9 cellular contexts compared by ENCODE assay signal in the genomic region with DNA sequence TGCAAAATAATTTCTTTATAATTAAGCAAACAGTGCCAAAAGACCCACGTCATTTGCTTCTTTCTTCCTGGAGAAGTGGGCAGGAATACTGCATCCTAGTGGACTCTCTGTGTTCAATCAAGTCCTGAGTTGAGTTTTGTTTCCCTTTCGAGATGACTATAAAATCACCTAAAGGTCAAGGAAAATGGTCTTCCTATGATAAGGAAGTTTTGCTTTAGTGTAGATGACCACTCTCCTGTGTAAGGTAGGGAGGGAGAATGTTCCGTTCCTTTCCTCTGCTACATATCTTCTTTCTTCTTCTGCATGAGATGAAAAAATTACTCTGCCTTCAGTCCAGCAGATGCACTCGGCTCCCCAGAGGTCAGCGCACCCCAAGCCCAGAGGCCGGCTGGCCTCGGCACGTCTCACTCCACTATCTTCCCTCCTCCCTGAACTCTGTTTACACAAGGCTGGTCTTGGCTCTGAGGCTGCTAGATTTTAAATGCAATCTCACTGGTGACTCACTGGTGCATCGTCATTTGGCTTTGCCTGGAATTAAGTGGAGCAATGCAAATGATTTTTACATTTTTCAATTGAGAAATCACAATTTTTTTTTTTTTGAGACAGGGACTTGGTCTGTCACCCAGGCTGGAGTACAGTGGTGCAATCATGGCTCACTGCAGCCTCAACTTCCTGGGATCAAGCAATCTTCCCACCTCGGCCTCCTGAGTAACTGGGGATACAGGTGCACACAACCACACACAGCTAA. TPM values are rescaled to one million over a fixed set of nuclear protein-coding genes. Genes with fewer than 3 reads are reported as not detected.
A peak's percentile ranks its signal among the peaks of the same experiment; 100 is the strongest.
DNase-seq lines count a peak whose midpoint lies in the region; ATAC-seq, FAIRE-seq and TF ChIP-seq lines count a peak whose summit lies in the region.
"Had no signal": no experiment of that assay in that cellular context is flagged by ENCODE, and none has a peak within 500 bp of the region (broad histone marks: within the 10 kb centered on the region; RNA-seq: fewer than 3 reads in every experiment).

No MANE protein-coding gene starts in this region.

- H3K56ac ChIP-seq in H9 (ENCODE audit: insufficient read length, low read depth, low read length) = no peak overlapping the region

- no peak overlapping the region for H2AK5ac ChIP-seq in H9 (ENCODE audit: insufficient read length, low read length)

- H3K27ac Mint-ChIP-seq in H9 = peak overlapping the region; percentile 58 to 88 (median 82); a peak in 5 of 7 replicates
- no peak overlapping the region for H3K27ac Mint-ChIP-seq in immature natural killer cell

- no peak overlapping the region for H2BK15ac ChIP-seq in H9 (ENCODE audit: low read depth, low read length)

- H3K4me3 ChIP-seq in WI38 (ENCODE audit: low read depth, low read length) (peak overlapping the region; percentile 41), small intestine (ENCODE audit: low read depth in 1 of 2, low read length in 2 of 2) (no peak overlapping the region)

- no peaks in the 10 kb centered on the region; a peak in 1 of 7 replicates for H3K36me3 Mint-ChIP-seq in H9 (ENCODE audit: insufficient read depth in 1 of 3, low read depth in 3 of 3)
- H3K36me3 Mint-ChIP-seq in immature natural killer cell = peaks cover 0 to 4% (median 3%) of the 10 kb centered on the region in 3 donors

- no peak overlapping the region for H3K18ac ChIP-seq in H9 (ENCODE audit: insufficient read length, low read depth, low read length)

- no peaks in the 10 kb centered on the region for H4K20me1 ChIP-seq in H9 (ENCODE audit: control insufficient read depth, insufficient read depth, insufficient read length)

- no peak overlapping the region for H3K4me2 ChIP-seq in H9 (ENCODE audit: insufficient read depth, insufficient read length, low read length)

- no peak overlapping the region for H3K14ac ChIP-seq in H9 (ENCODE audit: insufficient read depth, low read length)

- no peaks in the 10 kb centered on the region for H3K79me1 ChIP-seq in H9 (ENCODE audit: insufficient read depth, low read depth, low read length, poor library complexity, severe bottlenecking)

- H3K4me1 Mint-ChIP-seq in H9 (peaks cover 13 to 18% of the 10 kb centered on the region in 2 experiments), immature natural killer cell (peaks cover 15 to 16% of the 10 kb centered on the region in 2 donors)

- DNase-seq in H9 = no peak
- DNase-seq in left ventricle myocardium superior = peak; percentile 62
- peak; percentile 89 for DNase-seq in small intestine
- DNase-seq in GM20000 (ENCODE audit: low spot score) = no peak
- no peak for DNase-seq in posterior cingulate gyrus
- no peak for DNase-seq in immature natural killer cell
- no peak for DNase-seq in nucleus accumbens (lab: John Stamatoyannopoulos, UW)
- DNase-seq: foreskin melanocyte had no signal

- no peak overlapping the region for H4K91ac ChIP-seq in H9 (ENCODE audit: insufficient read length, low read depth, low read length)

- TF ChIP-seq CTCF in H9 (conservative IDR thresholded peaks at IDR 0.05) = no peak
- peak; percentile 12; the same call in 1 of the 2 replicates for TF ChIP-seq CTCF in WI38 (IDR thresholded peaks at IDR 0.05; ENCODE audit: low read depth, low read length)
- no peak for TF ChIP-seq CTCF in GM20000 (IDR thresholded peaks at IDR 0.05; ENCODE audit: extremely low read depth, missing control alignments)

- no peaks in the 10 kb centered on the region for H3K23me2 ChIP-seq in H9 (ENCODE audit: insufficient read length, low read depth, low read length, poor library complexity, severe bottlenecking)

- no peak overlapping the region for H3K23ac ChIP-seq in H9 (ENCODE audit: insufficient read length, low read depth, low read length)

- H2AFZ ChIP-seq in H9 (ENCODE audit: low read length) = no peak overlapping the region

- intact Hi-C loops in left ventricle myocardium superior (cut with micrococcal nuclease) (no loop called here), posterior cingulate gyrus (cut with DNase I) (no loop called here)

- no peak overlapping the region for H3T11ph ChIP-seq in H9 (ENCODE audit: low read length)

- H3K9me3 Mint-ChIP-seq in H9 (no peaks in the 10 kb centered on the region), immature natural killer cell (no peaks in the 10 kb centered on the region)

- H3K4me1 ChIP-seq in H9 (ENCODE audit: insufficient read depth, low read length) = 0 out of 2 replicates have a peak, but pooled peaks cover 2% of the 10 kb centered on the region
- H3K4me1 ChIP-seq in small intestine (ENCODE audit: control insufficient read depth in 2 of 2, insufficient read depth in 1 of 2, low read depth in 1 of 2, low read length in 1 of 2) = peaks cover 4 to 6% of the 10 kb centered on the region in 2 donors

- H3K79me2 ChIP-seq in H9 (ENCODE audit: insufficient read depth, low read length) = no peaks in the 10 kb centered on the region

- H4K8ac ChIP-seq in H9 (replicated peaks; ENCODE audit: insufficient read length, low read depth, low read length) = no peak overlapping the region

- no CpG with 5 or more reads among the region's 10 CpGs for WGBS in H9 (ENCODE audit: extremely low coverage, insufficient read length, low lambda C conversion rate)
- 16 to 42% (median 37%) methylated on average over 10 of the region's 10 CpGs for WGBS in small intestine, 3 donors

- H3K27me3 ChIP-seq in H9 (ENCODE audit: insufficient read depth, low read length) (no peaks in the 10 kb centered on the region), small intestine (ENCODE audit: control insufficient read depth in 2 of 2, insufficient read depth in 2 of 2, low read length in 2 of 2) (no peaks in the 10 kb centered on the region)

- H3K4me3 Mint-ChIP-seq in H9 (no peak overlapping the region), immature natural killer cell (no peak overlapping the region)

- H3K27me3 Mint-ChIP-seq in H9 (ENCODE audit: low read depth) (no peaks in the 10 kb centered on the region), immature natural killer cell (ENCODE audit: low read depth in 3 of 3) (peaks cover 0 to 4% (median 0%) of the 10 kb centered on the region in 3 donors)

- no peak overlapping the region for H3K4ac ChIP-seq in H9 (ENCODE audit: low read depth, low read length)

- peak; percentile 91 for ATAC-seq in left ventricle myocardium superior

- no peak overlapping the region for H2BK5ac ChIP-seq in H9 (ENCODE audit: insufficient read length, low read length)

- H3K9me3 ChIP-seq in H9 (ENCODE audit: control insufficient read depth, low read depth, low read length) (no peaks in the 10 kb centered on the region), small intestine (ENCODE audit: control insufficient read depth, low read depth) (no peaks in the 10 kb centered on the region)

- FAIRE-seq in small intestine (lab: Jason Lieb, UNC) = no peak

- H3K36me3 ChIP-seq in small intestine (ENCODE audit: control insufficient read depth in 2 of 2, insufficient read depth in 2 of 2, low read length in 2 of 2) = no peaks in the 10 kb centered on the region

- H4K5ac ChIP-seq in H9 (ENCODE audit: insufficient read length, low read depth, low read length) = no peak overlapping the region

- no peak overlapping the region for H2BK12ac ChIP-seq in H9 (ENCODE audit: insufficient read length, low read depth, low read length)

- no peak overlapping the region for H3K9ac ChIP-seq in H9 (ENCODE audit: extremely low read depth, insufficient read length, low read length)

- no peak overlapping the region for H2BK120ac ChIP-seq in H9 (ENCODE audit: low read depth, low read length, poor library complexity, severe bottlenecking)

- H2BK20ac ChIP-seq in H9 (ENCODE audit: low read depth, low read length, poor library complexity, severe bottlenecking) = no peak overlapping the region

- H3K27ac ChIP-seq in H9 (ENCODE audit: insufficient read length, low read depth, low read length) = no peak overlapping the region
- peak overlapping the region; percentile 42 to 72 for H3K27ac ChIP-seq in small intestine (ENCODE audit: low read depth in 1 of 2, low read length in 1 of 2)

RNA-seq across cellular contexts. Expression of a gene that starts 18.6 kb away (rescaled TPM):
- 264 and 271 TPM in 2 replicates for total RNA-seq in H9 (2021)
- total RNA-seq in left ventricle myocardium superior = 493 TPM
- 100 to 1,000 TPM; 181 to 313 (median 290) TPM for polyA plus RNA-seq in small intestine
- 100 to 1,000 TPM; 126 to 191 (median 148) TPM for polyA plus RNA-seq in immature natural killer cell

RNA-seq across cellular contexts. Expression of a gene that starts 43.8 kb away (rescaled TPM):
- 28.3 and 29.9 TPM in 2 replicates for total RNA-seq in H9 (2021)
- 30.8 TPM for total RNA-seq in left ventricle myocardium superior
- polyA plus RNA-seq in small intestine = 100 to 1,000 TPM; 132 to 510 (median 325) TPM
- 10 to 100 TPM; 27.5 to 47.5 (median 42.8) TPM for polyA plus RNA-seq in immature natural killer cell

Comparison
In these comparisons a context has a peak if more than half of its experiments do, and no peak if none do; other contexts are left out.
1. DNase-seq: peak in left ventricle myocardium superior (single experiment) and small intestine (single experiment); none in H9 (single experiment), GM20000 (single experiment), posterior cingulate gyrus (0 of 10), immature natural killer cell (0 of 3) and nucleus accumbens (0 of 56).
2. H3K27ac Mint-ChIP-seq: peak in H9 (3 of 3); none in immature natural killer cell (0 of 6).